In the genomic region with DNA sequence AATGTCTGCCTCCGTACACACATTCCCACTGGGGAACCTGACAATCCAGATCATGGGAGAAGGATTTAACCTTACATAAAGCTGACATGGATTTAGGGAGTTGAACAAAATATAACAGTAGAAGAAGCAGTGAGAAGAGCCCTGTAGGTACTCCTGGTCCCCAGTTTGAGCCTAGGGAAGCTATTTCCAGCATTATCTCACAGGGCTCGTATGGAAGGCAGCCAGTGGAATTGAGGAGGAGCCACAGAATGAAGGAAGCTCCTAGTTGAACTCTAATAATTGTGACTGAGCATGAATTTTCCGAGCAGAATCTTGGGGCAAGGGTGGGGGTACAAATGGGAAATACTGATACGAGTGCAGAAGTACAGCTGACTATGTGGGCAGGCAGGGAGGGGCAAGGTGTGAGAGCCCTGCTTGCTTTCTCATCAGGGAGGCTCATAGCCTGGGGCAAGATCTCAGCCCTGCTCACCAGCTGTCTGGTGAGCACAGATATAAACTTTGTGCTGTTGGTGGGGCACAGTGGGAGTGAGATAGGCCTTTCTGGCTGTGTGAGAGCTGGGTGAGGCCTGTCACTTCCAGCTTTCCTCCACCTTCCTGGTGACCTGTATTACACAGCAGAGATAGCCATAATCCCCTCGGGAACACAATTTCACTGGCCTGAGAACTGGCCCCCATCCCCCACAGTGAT, we compare ENCODE assay signal across 32 cellular contexts.
DNase-seq lines count a peak whose midpoint lies in the region; ATAC-seq, FAIRE-seq and TF ChIP-seq lines count a peak whose summit lies in the region.
"Had no signal": no experiment of that assay in that cellular context is flagged by ENCODE, and none has a peak within 500 bp of the region (broad histone marks: within the 10 kb centered on the region; RNA-seq: fewer than 3 reads in every experiment).

No MANE protein-coding gene starts in this region.

- peak; percentile 42 for ATAC-seq in Right ventricle myocardium inferior
- ATAC-seq in left cardiac atrium, result no peak
- ATAC-seq in WTC11, result peak; percentile 68
- ATAC-seq: activated CD4-positive, CD25-positive, alpha-beta regulatory T cell treated with anti-CD3 and anti-CD28 coated beads, Interleukin-2, amount 50 U/mL, for 24 hours; activated naive CD8-positive, alpha-beta T cell treated with anti-CD3 and anti-CD28 coated beads, Interleukin-2, amount 50 U/mL, for 24 hours; activated T-cell treated with anti-CD3 and anti-CD28 coated beads, Interleukin-2, amount 50 U/mL, for 72 hours; effector memory CD8-positive, alpha-beta T cell had no signal

- DNase-seq in Right ventricle myocardium inferior (ENCODE audit: missing footprints), result no peak
- no peak for DNase-seq in left cardiac atrium
- peak in 75 of 76 experiments; percentile 20 to 95 (median 75) for DNase-seq in HUDEP-2 (lab: John Stamatoyannopoulos, UW; ENCODE audit: unreplicated experiment in 76 of 76)
- peak; percentile 18 for DNase-seq in WTC11 (ENCODE audit: low spot score)
- peak; percentile 57 for DNase-seq in keratinocyte (ENCODE audit: low read depth, low spot score)
- DNase-seq in occipital lobe (lab: John Stamatoyannopoulos, UW), result no peak
- DNase-seq in D721Med (ENCODE audit: insufficient read length, low spot score), result no peak
- no peak for DNase-seq in AG08395 (ENCODE audit: low spot score)
- DNase-seq: ACHN; activated CD4-positive, alpha-beta T cell treated with anti-CD3 and anti-CD28 coated beads, Interleukin-2, amount 50 U/mL, for 48 hours; activated naive CD8-positive, alpha-beta T cell treated with anti-CD3 and anti-CD28 coated beads, Interleukin-2, amount 50 U/mL, for 24 hours; activated T-cell treated with anti-CD3 and anti-CD28 coated beads, Interleukin-2, amount 50 U/mL, for 72 hours; effector memory CD8-positive, alpha-beta T cell; foreskin fibroblast; GDM1; heart left ventricle; kidney glomerular epithelial cell; MV-4-11; NCI-H1694; NCI-H524 treated with DMSO at 0.1 percent for 48 hours; stimulated activated CD4-positive, alpha-beta T cell treated with anti-CD3 and anti-CD28 coated beads, Interleukin-15, amount 100 ng/mL, for 24 hours; stimulated activated CD4-positive, alpha-beta T cell treated with anti-CD3 and anti-CD28 coated beads, Interleukin-4, amount 100 ng/mL, for 4 hours had no signal

- H3K27ac Mint-ChIP-seq in WTC11, result no peak overlapping the region
- H3K27ac Mint-ChIP-seq: activated naive CD8-positive, alpha-beta T cell treated with anti-CD3 and anti-CD28 coated beads, Interleukin-2, amount 50 U/mL, for 24 hours; activated T-cell treated with anti-CD3 and anti-CD28 coated beads, Interleukin-2, amount 50 U/mL, for 72 hours; effector memory CD8-positive, alpha-beta T cell; T-helper 1 cell treated with Interleukin-12 subunit alpha and Interleukin-12 subunit beta and Interleukin-4 antibody, amounts not matched to agents 30 μg/mL and 1 μg/mL, for 36 hours had no signal

- peak; percentile 88 for FAIRE-seq in keratinocyte (lab: Jason Lieb, UNC)
- FAIRE-seq in D721Med (lab: Jason Lieb, UNC), result no peak
- FAIRE-seq: H54, TTC549 had no signal

- no peaks in the 10 kb centered on the region for H3K9me3 ChIP-seq in keratinocyte (ENCODE audit: control insufficient read depth, low read depth, low read length)

- H3K4me3 Mint-ChIP-seq in WTC11, result no peak overlapping the region
- H3K4me3 Mint-ChIP-seq: activated naive CD8-positive, alpha-beta T cell treated with anti-CD3 and anti-CD28 coated beads, Interleukin-2, amount 50 U/mL, for 24 hours; activated T-cell treated with anti-CD3 and anti-CD28 coated beads, Interleukin-2, amount 50 U/mL, for 72 hours; central memory CD8-positive, alpha-beta T cell; effector memory CD8-positive, alpha-beta T cell; nephron; T-helper 1 cell treated with Interleukin-12 subunit alpha and Interleukin-12 subunit beta and Interleukin-4 antibody, amounts not matched to agents 30 μg/mL and 1 μg/mL, for 36 hours had no signal

- peaks cover 34% of the 10 kb centered on the region for H3K4me1 Mint-ChIP-seq in WTC11
- H3K4me1 Mint-ChIP-seq: activated naive CD8-positive, alpha-beta T cell treated with anti-CD3 and anti-CD28 coated beads, Interleukin-2, amount 50 U/mL, for 24 hours; central memory CD8-positive, alpha-beta T cell had no signal

- intact Hi-C loops in Right ventricle myocardium inferior (cut with DNase I), result no loop called here
- intact Hi-C loops in left cardiac atrium (cut with DNase I), result no loop called here

- H3K9ac ChIP-seq in keratinocyte (ENCODE audit: control insufficient read depth, extremely low read depth, insufficient read depth, low read length), result no peak overlapping the region

- peak overlapping the region; percentile 37 for H2AFZ ChIP-seq in keratinocyte (ENCODE audit: control insufficient read depth, low read length)

- H3K79me2 ChIP-seq in keratinocyte (ENCODE audit: control insufficient read depth, insufficient read depth, low read length), result no peaks in the 10 kb centered on the region

- dilution Hi-C loops in keratinocyte (cut with MboI; ENCODE audit: extremely low pct_ligation_motif_present, low sequenced_read_pairs), result no loop called here

- H3K9me3 Mint-ChIP-seq in WTC11, result peaks cover 21% of the 10 kb centered on the region

- peaks cover 24% of the 10 kb centered on the region for H3K4me1 ChIP-seq in keratinocyte (ENCODE audit: control insufficient read depth, extremely low read depth, insufficient read depth, low read length)
- H3K4me1 ChIP-seq: tibial nerve had no signal

- POLR2A ChIA-PET in WTC11 (lab: Charles Lee), result no interaction called here

- H3K27me3 ChIP-seq in keratinocyte (ENCODE audit: control insufficient read depth, extremely low read depth, insufficient read depth, low read length), result no peaks in the 10 kb centered on the region
- H3K27me3 ChIP-seq: esophagus muscularis mucosa, heart left ventricle, tibial nerve had no signal

- CTCF ChIA-PET in WTC11 (lab: Charles Lee), result interaction anchor here (1.1 kb wide), 1 partner anchor 179 kb away, joined by 3 read pairs; no protein-coding TSS in a partner anchor

- H3K36me3 Mint-ChIP-seq in WTC11, result peaks cover 9% of the 10 kb centered on the region

- no peaks in the 10 kb centered on the region for H3K9me1 ChIP-seq in keratinocyte (ENCODE audit: control insufficient read depth, extremely low read depth, insufficient read depth, low read length)

- no peak for TF ChIP-seq CTCF in WTC11 (IDR thresholded peaks at IDR 0.05)
- TF ChIP-seq CTCF in keratinocyte (optimal IDR thresholded peaks at IDR 0.05 in 1 of 3, IDR thresholded peaks at IDR 0.05 in 1 of 3, conservative IDR thresholded peaks at IDR 0.05 in 1 of 3; ENCODE audit: extremely low read depth in 1 of 3, insufficient read depth in 2 of 3, low read length in 3 of 3), result no peak
- TF ChIP-seq CTCF in D721Med (IDR thresholded peaks at IDR 0.05; ENCODE audit: insufficient read depth, missing control alignments), result no peak

- H3K36me3 ChIP-seq in keratinocyte (ENCODE audit: control insufficient read depth in 2 of 2, extremely low read depth in 1 of 2, insufficient read depth in 2 of 2, low read length in 2 of 2), result no peaks in the 10 kb centered on the region
- H3K36me3 ChIP-seq: esophagus muscularis mucosa, heart left ventricle, tibial nerve had no signal

- H3K27ac ChIP-seq in keratinocyte (ENCODE audit: control insufficient read depth, insufficient read depth, low read length), result peak overlapping the region; percentile 54
- H3K27ac ChIP-seq: esophagus muscularis mucosa, HL-60, tibial nerve had no signal

- peaks cover 4% of the 10 kb centered on the region; the same call in 1 of the 2 replicates for H3K27me3 Mint-ChIP-seq in WTC11 (ENCODE audit: low read depth)

- H4K20me1 ChIP-seq in keratinocyte (ENCODE audit: control insufficient read depth, extremely low read depth, insufficient read depth, low read length), result no peaks in the 10 kb centered on the region

- peak overlapping the region; percentile 46 for H3K4me2 ChIP-seq in keratinocyte (ENCODE audit: control insufficient read depth, extremely low read depth, insufficient read depth, low read depth, low read length)

- H3K4me3 ChIP-seq in keratinocyte (ENCODE audit: control insufficient read depth in 2 of 3, extremely low read depth in 1 of 3, insufficient read depth in 2 of 3, low read depth in 1 of 3, low read length in 3 of 3), result no peak overlapping the region
- H3K4me3 ChIP-seq: esophagus muscularis mucosa, heart left ventricle, lung, tibial nerve had no signal

TF ChIP-seq in WTC11, 78 proteins besides CTCF, POLR2A, EP300 and RAD21 (continues in another document):
- TF ChIP-seq ZNF219 (CRISPR knock-in tag; IDR thresholded peaks at IDR 0.05; ENCODE audit: borderline replicate concordance), result no peak
- TF ChIP-seq, protein P1, sequence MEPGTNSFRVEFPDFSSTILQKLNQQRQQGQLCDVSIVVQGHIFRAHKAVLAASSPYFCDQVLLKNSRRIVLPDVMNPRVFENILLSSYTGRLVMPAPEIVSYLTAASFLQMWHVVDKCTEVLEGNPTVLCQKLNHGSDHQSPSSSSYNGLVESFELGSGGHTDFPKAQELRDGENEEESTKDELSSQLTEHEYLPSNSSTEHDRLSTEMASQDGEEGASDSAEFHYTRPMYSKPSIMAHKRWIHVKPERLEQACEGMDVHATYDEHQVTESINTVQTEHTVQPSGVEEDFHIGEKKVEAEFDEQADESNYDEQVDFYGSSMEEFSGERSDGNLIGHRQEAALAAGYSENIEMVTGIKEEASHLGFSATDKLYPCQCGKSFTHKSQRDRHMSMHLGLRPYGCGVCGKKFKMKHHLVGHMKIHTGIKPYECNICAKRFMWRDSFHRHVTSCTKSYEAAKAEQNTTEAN (CRISPR knock-in tag; IDR thresholded peaks at IDR 0.05), result no peak
- no peak for TF ChIP-seq CBFB (CRISPR knock-in tag; IDR thresholded peaks at IDR 0.05; ENCODE audit: low read depth)
- TF ChIP-seq GABPB1 (CRISPR knock-in tag; IDR thresholded peaks at IDR 0.05), result no peak
- TF ChIP-seq ELF4 (CRISPR knock-in tag; IDR thresholded peaks at IDR 0.05; ENCODE audit: low read depth), result no peak
- no peak for TF ChIP-seq JAZF1 (CRISPR knock-in tag; IDR thresholded peaks at IDR 0.05)
- TF ChIP-seq ZNF425 (CRISPR knock-in tag; conservative IDR thresholded peaks at IDR 0.05), result no peak
- no peak for TF ChIP-seq SOX15 (CRISPR knock-in tag; IDR thresholded peaks at IDR 0.05)

Comparison
In these comparisons a context has a peak if more than half of its experiments do, and no peak if none do; other contexts are left out.
1. ATAC-seq: peak in Right ventricle myocardium inferior (single experiment) and WTC11 (single experiment); none in left cardiac atrium (0 of 2).
2. DNase-seq: peak in HUDEP-2 (75 of 76), WTC11 (single experiment) and keratinocyte (single experiment); none in Right ventricle myocardium inferior (single experiment), left cardiac atrium (single experiment), occipital lobe (single experiment), D721Med (single experiment) and AG08395 (single experiment).